ENCODE assay signal across 21 cellular contexts in genomic region chr2:99201959-99202678, GRCh38. TPM values are rescaled to one million over a fixed set of nuclear protein-coding genes. Genes with fewer than 3 reads are reported as not detected.
A peak's percentile ranks its signal among the peaks of the same experiment; 100 is the strongest.
DNase-seq lines count a peak whose midpoint lies in the region; ATAC-seq, FAIRE-seq and TF ChIP-seq lines count a peak whose summit lies in the region.
"Had no signal": no experiment of that assay in that cellular context is flagged by ENCODE, and none has a peak within 500 bp of the region (broad histone marks: within the 10 kb centered on the region; RNA-seq: fewer than 3 reads in every experiment).

No MANE protein-coding gene starts in this region.

- TF ChIP-seq CTCF in IMR-90 (conservative IDR thresholded peaks at IDR 0.05; ENCODE audit: low read depth, low read length) (no peak), endothelial cell (IDR thresholded peaks at IDR 0.05; ENCODE audit: unreplicated experiment) (peak; percentile 58)

- H3K27ac ChIP-seq in IMR-90 (ENCODE audit: insufficient read depth, low read length) (no peak overlapping the region), trophoblast cell (ENCODE audit: low read depth, low read length) (no peak overlapping the region)
- H3K27ac ChIP-seq: body of pancreas, sigmoid colon, tibial artery had no signal

- H3K4me1 ChIP-seq in IMR-90 (ENCODE audit: control insufficient read depth, insufficient read depth, low read length) (no peaks in the 10 kb centered on the region), trophoblast cell (ENCODE audit: control insufficient read depth in 1 of 2, insufficient read depth in 2 of 2, low read length in 2 of 2) (peaks cover 10 to 12% of the 10 kb centered on the region in 2 experiments)
- H3K4me1 ChIP-seq: body of pancreas, sigmoid colon, tibial artery had no signal

- peak overlapping the region; percentile 2 for H3K27ac Mint-ChIP-seq in activated CD4-positive, alpha-beta memory T cell treated with anti-CD3 and anti-CD28 coated beads for 36 hours
- no peak overlapping the region for H3K27ac Mint-ChIP-seq in activated CD4-positive, alpha-beta memory T cell treated with anti-CD3 and anti-CD28 coated beads, Interleukin-2, amount 10 ng/mL, durations not matched to agents 7 days and 5 days
- no peak overlapping the region for H3K27ac Mint-ChIP-seq in endothelial cell (ENCODE audit: unreplicated experiment)

- no peak overlapping the region for H4K12ac ChIP-seq in trophoblast cell (ENCODE audit: low read depth, low read length)

- H4K91ac ChIP-seq in IMR-90 (ENCODE audit: insufficient read depth, low read depth, low read length) (no peak overlapping the region), trophoblast cell (ENCODE audit: low read depth, low read length) (no peak overlapping the region)

- no peaks in the 10 kb centered on the region for H3K79me1 ChIP-seq in IMR-90 (ENCODE audit: low read depth in 1 of 2, low read length in 2 of 2)
- H3K79me1 ChIP-seq in trophoblast cell (ENCODE audit: low read length), result peaks cover 5% of the 10 kb centered on the region

- no peak overlapping the region for H3K4me3 ChIP-seq in IMR-90 (ENCODE audit: insufficient read depth, low read depth, low read length)
- H3K4me3 ChIP-seq in trophoblast cell (ENCODE audit: low read depth, low read length), result no peak overlapping the region
- H3K4me3 ChIP-seq: body of pancreas, lung, MG63, sigmoid colon, tibial artery had no signal

- H3K14ac ChIP-seq in IMR-90 (replicated peaks; ENCODE audit: low read depth, low read length) (no peak overlapping the region), trophoblast cell (ENCODE audit: low read length) (no peak overlapping the region)

- no peaks in the 10 kb centered on the region for H3K27me3 Mint-ChIP-seq in activated CD4-positive, alpha-beta memory T cell treated with anti-CD3 and anti-CD28 coated beads for 36 hours
- no peaks in the 10 kb centered on the region for H3K27me3 Mint-ChIP-seq in activated CD4-positive, alpha-beta memory T cell treated with anti-CD3 and anti-CD28 coated beads, Interleukin-2, amount 10 ng/mL, durations not matched to agents 7 days and 5 days
- H3K27me3 Mint-ChIP-seq in endothelial cell (ENCODE audit: unreplicated experiment), result peaks cover 2% of the 10 kb centered on the region

- no peak overlapping the region for H3K4me3 Mint-ChIP-seq in activated CD4-positive, alpha-beta memory T cell treated with anti-CD3 and anti-CD28 coated beads for 36 hours
- H3K4me3 Mint-ChIP-seq in activated CD4-positive, alpha-beta memory T cell treated with anti-CD3 and anti-CD28 coated beads, Interleukin-2, amount 10 ng/mL, durations not matched to agents 7 days and 5 days, result no peak overlapping the region
- peak overlapping the region; percentile 72 for H3K4me3 Mint-ChIP-seq in endothelial cell (ENCODE audit: unreplicated experiment)

- H2BK15ac ChIP-seq in IMR-90 (ENCODE audit: low read depth, low read length), result no peak overlapping the region

- POLR2A ChIA-PET in activated CD4-positive, alpha-beta memory T cell treated with anti-CD3 and anti-CD28 coated beads for 36 hours (lab: Charles Lee), result no interaction called here
- POLR2A ChIA-PET in activated CD4-positive, alpha-beta memory T cell treated with anti-CD3 and anti-CD28 coated beads, Interleukin-2, amount 10 ng/mL, durations not matched to agents 7 days and 5 days (lab: Charles Lee), result no interaction called here
- POLR2A ChIA-PET in IMR-90 (lab: Charles Lee; ENCODE audit: unreplicated experiment), result no interaction called here

- H2BK5ac ChIP-seq in IMR-90 (ENCODE audit: low read depth, low read length, poor library complexity, severe bottlenecking) (no peak overlapping the region), trophoblast cell (ENCODE audit: low read depth, low read length, poor library complexity) (no peak overlapping the region)

- no peak overlapping the region for H3K4ac ChIP-seq in IMR-90 (ENCODE audit: low read depth, low read length)
- no peak overlapping the region for H3K4ac ChIP-seq in trophoblast cell (ENCODE audit: low read depth, low read length)

- dilution Hi-C loops in IMR-90 (cut with HindIII; ENCODE audit: low sequenced_read_pairs, unreplicated experiment), result no loop called here

- H2BK120ac ChIP-seq in IMR-90 (ENCODE audit: low read depth, low read length), result no peak overlapping the region
- no peak overlapping the region for H2BK120ac ChIP-seq in trophoblast cell (ENCODE audit: insufficient read depth, low read length, poor library complexity)

- H3K4me2 ChIP-seq in IMR-90 (ENCODE audit: low read depth, low read length), result no peak overlapping the region
- no peak overlapping the region for H3K4me2 ChIP-seq in trophoblast cell (ENCODE audit: low read length)

- WGBS in IMR-90 (ENCODE audit: extremely low coverage in 2 of 2, insufficient read length in 1 of 2), 2 experiments, result 100% methylated on average over 1 of the region's 4 CpGs; no CpG with 5 or more reads in 1 of the 2 experiments
- no CpG with 5 or more reads among the region's 4 CpGs for WGBS in trophoblast cell (ENCODE audit: extremely low coverage, insufficient coverage, insufficient read length)

- peaks cover 2% of the 10 kb centered on the region; the same call in 1 of the 2 replicates for H3K9me1 ChIP-seq in IMR-90 (ENCODE audit: insufficient read depth, low read length)

- DNase-seq in activated CD4-positive, alpha-beta memory T cell treated with anti-CD3 and anti-CD28 coated beads for 36 hours, result no peak
- no peak for DNase-seq in activated CD4-positive, alpha-beta memory T cell treated with anti-CD3 and anti-CD28 coated beads, Interleukin-2, amount 10 ng/mL, durations not matched to agents 7 days and 5 days
- DNase-seq in IMR-90 (no peak), endothelial cell (ENCODE audit: low spot score) (no peak), trophoblast cell (no peak), urothelium cell line (ENCODE audit: low spot score) (no peak)
- DNase-seq in stimulated activated naive CD4-positive, alpha-beta T cell treated with Interleukin-2 at 50 U/mL for 16 hours (lab: John Stamatoyannopoulos, UW), result no peak
- no peak for DNase-seq in stimulated activated CD4-positive, alpha-beta T cell treated with anti-CD3 and anti-CD28 coated beads, Interleukin-2, amount 100 ng/mL, for 48 hours
- DNase-seq: 8988T; body of pancreas; HCEC 1CT; MG63; NCI-H187; NCI-H510A treated with DMSO at 0.1 percent for 48 hours; SHP77 treated with DMSO at 0.1 percent for 48 hours; sigmoid colon; stimulated activated CD8-positive, alpha-beta memory T cell treated with anti-CD3 and anti-CD28 coated beads, Interleukin-4, amount 100 ng/mL, for 48 hours; tibial artery had no signal

- peaks cover 6% of the 10 kb centered on the region; the same call in 1 of the 2 replicates for H3K36me3 ChIP-seq in IMR-90 (ENCODE audit: control insufficient read depth, insufficient read depth, low read length)
- peaks cover 0 to 3% of the 10 kb centered on the region in 2 experiments for H3K36me3 ChIP-seq in trophoblast cell (ENCODE audit: control insufficient read depth in 1 of 2, insufficient read depth in 2 of 2, low read length in 2 of 2)
- H3K36me3 ChIP-seq: MG63 had no signal

- H3K18ac ChIP-seq in IMR-90 (ENCODE audit: low read depth, low read length), result no peak overlapping the region
- H3K18ac ChIP-seq in trophoblast cell (ENCODE audit: low read length), result no peak overlapping the region

- no peak overlapping the region for H2BK20ac ChIP-seq in IMR-90 (ENCODE audit: low read depth, low read length)

- no peaks in the 10 kb centered on the region for H3K27me3 ChIP-seq in IMR-90 (ENCODE audit: control insufficient read depth, insufficient read depth, low read length)
- H3K27me3 ChIP-seq in trophoblast cell (ENCODE audit: insufficient read depth, low read length), result no peaks in the 10 kb centered on the region
- H3K27me3 ChIP-seq: body of pancreas, MG63, sigmoid colon, tibial artery had no signal

- no peaks in the 10 kb centered on the region for H3K4me1 Mint-ChIP-seq in activated CD4-positive, alpha-beta memory T cell treated with anti-CD3 and anti-CD28 coated beads for 36 hours (ENCODE audit: low read depth)
- H3K4me1 Mint-ChIP-seq in activated CD4-positive, alpha-beta memory T cell treated with anti-CD3 and anti-CD28 coated beads, Interleukin-2, amount 10 ng/mL, durations not matched to agents 7 days and 5 days, result no peaks in the 10 kb centered on the region
- no peaks in the 10 kb centered on the region for H3K4me1 Mint-ChIP-seq in endothelial cell (ENCODE audit: unreplicated experiment)

- no peak overlapping the region for H3K56ac ChIP-seq in IMR-90 (ENCODE audit: extremely low read depth, insufficient read depth, low read length)

- in situ Hi-C loops in IMR-90 (cut with MboI; ENCODE audit: low sequenced_read_pairs), result no loop called here

- TF ChIP-seq POLR2A in IMR-90 (IDR thresholded peaks at IDR 0.05; ENCODE audit: low read depth, low read length), result no peak

- H3K9me3 ChIP-seq in IMR-90 (ENCODE audit: control insufficient read depth, insufficient read depth, low read length) (no peaks in the 10 kb centered on the region), trophoblast cell (ENCODE audit: insufficient read depth, low read depth, low read length) (peaks cover 3% of the 10 kb centered on the region)
- H3K9me3 ChIP-seq: body of pancreas, MG63, sigmoid colon, tibial artery had no signal

- H4K8ac ChIP-seq in IMR-90 (ENCODE audit: low read depth in 2 of 2, low read length in 2 of 2), result no peak overlapping the region
- no peak overlapping the region for H4K8ac ChIP-seq in trophoblast cell (ENCODE audit: low read depth, low read length)

- FAIRE-seq in urothelium cell line (lab: Jason Lieb, UNC), result no peak
- FAIRE-seq: D721Med had no signal

- H2AFZ ChIP-seq in IMR-90 (replicated peaks; ENCODE audit: low read length, poor library complexity) (peak overlapping the region; percentile 45), trophoblast cell (ENCODE audit: insufficient read depth, low read length, poor library complexity) (no peak overlapping the region)

- H3K79me2 ChIP-seq in trophoblast cell (ENCODE audit: control insufficient read depth, insufficient read depth, low read length, poor library complexity), result no peaks in the 10 kb centered on the region

- no TSS peak for BruUV-seq in IMR-90 (replicated peaks; lab: Mats Ljungman, UMichigan)

- CTCF ChIA-PET in activated CD4-positive, alpha-beta memory T cell treated with anti-CD3 and anti-CD28 coated beads for 36 hours (lab: Charles Lee), result interaction anchor here (1.4 kb wide), 1 partner anchor 16 kb away, joined by 4 read pairs; no protein-coding TSS in a partner anchor
- CTCF ChIA-PET in activated CD4-positive, alpha-beta memory T cell treated with anti-CD3 and anti-CD28 coated beads, Interleukin-2, amount 10 ng/mL, durations not matched to agents 7 days and 5 days (lab: Charles Lee), result interaction anchor here (1.2 kb wide), 1 partner anchor 23 kb away, joined by 3 read pairs; no protein-coding TSS in a partner anchor
- CTCF ChIA-PET in IMR-90 (lab: Yijun Ruan, JAX), result interaction anchor here (0.6 kb wide), 1 partner anchor 12 kb away, joined by 3 read pairs; no protein-coding TSS in a partner anchor

- H2BK12ac ChIP-seq in trophoblast cell (ENCODE audit: low read length), result no peak overlapping the region

- ATAC-seq in IMR-90 (ENCODE audit: low read depth), result no peak
- ATAC-seq: body of pancreas had no signal

- H3K9ac ChIP-seq in IMR-90 (ENCODE audit: low read depth, low read length) (no peak overlapping the region), trophoblast cell (ENCODE audit: low read length) (no peak overlapping the region)

- H3K23ac ChIP-seq in IMR-90 (ENCODE audit: low read depth, low read length) (no peak overlapping the region), trophoblast cell (ENCODE audit: low read length) (peak overlapping the region; percentile 4)

- no peak overlapping the region for H2AK5ac ChIP-seq in IMR-90 (ENCODE audit: low read depth, low read length)
- no peak overlapping the region for H2AK5ac ChIP-seq in trophoblast cell (ENCODE audit: low read length)

- no peaks in the 10 kb centered on the region for H4K20me1 ChIP-seq in IMR-90 (ENCODE audit: insufficient read depth, low read length)

- intact Hi-C loops in activated CD4-positive, alpha-beta memory T cell treated with anti-CD3 and anti-CD28 coated beads for 36 hours (cut with micrococcal nuclease), result no loop called here
- intact Hi-C loops in IMR-90 (cut with micrococcal nuclease), result no loop called here

- peaks cover 4% of the 10 kb centered on the region for H3K9me3 Mint-ChIP-seq in activated CD4-positive, alpha-beta memory T cell treated with anti-CD3 and anti-CD28 coated beads for 36 hours
- H3K9me3 Mint-ChIP-seq in activated CD4-positive, alpha-beta memory T cell treated with anti-CD3 and anti-CD28 coated beads, Interleukin-2, amount 10 ng/mL, durations not matched to agents 7 days and 5 days, result peaks cover 5% of the 10 kb centered on the region
- H3K9me3 Mint-ChIP-seq in endothelial cell (ENCODE audit: unreplicated experiment), result no peaks in the 10 kb centered on the region

- H3K36me3 Mint-ChIP-seq in activated CD4-positive, alpha-beta memory T cell treated with anti-CD3 and anti-CD28 coated beads for 36 hours, result peaks cover 12% of the 10 kb centered on the region
- H3K36me3 Mint-ChIP-seq in activated CD4-positive, alpha-beta memory T cell treated with anti-CD3 and anti-CD28 coated beads, Interleukin-2, amount 10 ng/mL, durations not matched to agents 7 days and 5 days (ENCODE audit: low read depth), result peaks cover 8% of the 10 kb centered on the region
- peaks cover 19% of the 10 kb centered on the region for H3K36me3 Mint-ChIP-seq in endothelial cell (ENCODE audit: low read depth, unreplicated experiment)

- TF ChIP-seq RAD21 in IMR-90 (IDR thresholded peaks at IDR 0.05; ENCODE audit: low read length), result no peak

- peak overlapping the region; percentile 31 for H2AK9ac ChIP-seq in IMR-90 (replicated peaks; ENCODE audit: low read depth, low read length, poor library complexity)

- H4K5ac ChIP-seq in IMR-90 (ENCODE audit: low read depth, low read length), result no peak overlapping the region

RNA-seq across cellular contexts. Expression of gene MRPL30, which starts 21.1 kb away (rescaled TPM):
- total RNA-seq in activated CD4-positive, alpha-beta memory T cell treated with anti-CD3 and anti-CD28 coated beads for 36 hours, result 10 to 100 TPM; 30.3 to 30.8 TPM
- total RNA-seq in activated CD4-positive, alpha-beta memory T cell treated with anti-CD3 and anti-CD28 coated beads, Interleukin-2, amount 10 ng/mL, durations not matched to agents 7 days and 5 days, result 10 to 100 TPM; 21.1 to 22.2 TPM
- total RNA-seq in IMR-90 (2012; rRNA removed), result 34.8 and 39.2 TPM in 2 replicates
- polyA plus RNA-seq in IMR-90 (2012; rRNA removed), result 14.9 and 18.7 TPM in 2 replicates
- polyA plus RNA-seq in IMR-90 (2012; cell fraction: cytosol; rRNA removed), result 4.5 and 5.9 TPM in 2 replicates
- 1.6 and 7.5 TPM in 2 replicates for polyA plus RNA-seq in IMR-90 (2012; cell fraction: nucleus; rRNA removed; ENCODE audit: low replicate concordance)
- total RNA-seq in endothelial cell (ENCODE audit: unreplicated experiment), result 25.9 TPM
- polyA plus RNA-seq in trophoblast cell (2013), result 22.7 and 23.6 TPM in 2 replicates

RNA-seq across cellular contexts. Expression of gene MITD1, which starts 21.3 kb away (rescaled TPM):
- total RNA-seq in activated CD4-positive, alpha-beta memory T cell treated with anti-CD3 and anti-CD28 coated beads for 36 hours, result 10 to 100 TPM; 67.4 to 75.5 TPM
- 10 to 100 TPM; 63.3 to 67.3 TPM for total RNA-seq in activated CD4-positive, alpha-beta memory T cell treated with anti-CD3 and anti-CD28 coated beads, Interleukin-2, amount 10 ng/mL, durations not matched to agents 7 days and 5 days
- total RNA-seq in IMR-90 (2012; rRNA removed) (4.3 and 19.4 TPM in 2 replicates), endothelial cell (ENCODE audit: unreplicated experiment) (23.3 TPM)
- 14.5 and 18.7 TPM in 2 replicates for polyA plus RNA-seq in IMR-90 (2012; rRNA removed)
- polyA plus RNA-seq in IMR-90 (2012; cell fraction: cytosol; rRNA removed), result 1.5 and 3.1 TPM in 2 replicates
- polyA plus RNA-seq in IMR-90 (2012; cell fraction: nucleus; rRNA removed; ENCODE audit: low replicate concordance), result 2.9 and 19.8 TPM in 2 replicates
- 50.1 and 50.5 TPM in 2 replicates for polyA plus RNA-seq in trophoblast cell (2013)

RNA-seq across cellular contexts. Expression of gene LIPT1, which starts 47.4 kb away (rescaled TPM):
- 1 to 10 TPM; 3.3 to 4.6 TPM for total RNA-seq in activated CD4-positive, alpha-beta memory T cell treated with anti-CD3 and anti-CD28 coated beads for 36 hours
- 1 to 10 TPM; 6.7 to 7.3 TPM for total RNA-seq in activated CD4-positive, alpha-beta memory T cell treated with anti-CD3 and anti-CD28 coated beads, Interleukin-2, amount 10 ng/mL, durations not matched to agents 7 days and 5 days
- 3.2 and 4.2 TPM in 2 replicates for total RNA-seq in IMR-90 (2012; rRNA removed)
- polyA plus RNA-seq in IMR-90 (2012; rRNA removed), result 2.6 and 3.5 TPM in 2 replicates
- 0.78 and 1.0 TPM in 2 replicates for polyA plus RNA-seq in IMR-90 (2012; cell fraction: cytosol; rRNA removed)
- polyA plus RNA-seq in IMR-90 (2012; cell fraction: nucleus; rRNA removed; ENCODE audit: low replicate concordance), result 3.6 and 8.5 TPM in 2 replicates
- total RNA-seq in endothelial cell (ENCODE audit: unreplicated experiment), result 6.9 TPM
- polyA plus RNA-seq in trophoblast cell (2013), result 3.7 TPM in 2 replicates

RNA-seq across cellular contexts. Expression of gene TSGA10, which starts 47.4 kb away (rescaled TPM):
- total RNA-seq in activated CD4-positive, alpha-beta memory T cell treated with anti-CD3 and anti-CD28 coated beads for 36 hours, result 1 to 10 TPM; 6.3 to 7.0 TPM
- total RNA-seq in activated CD4-positive, alpha-beta memory T cell treated with anti-CD3 and anti-CD28 coated beads, Interleukin-2, amount 10 ng/mL, durations not matched to agents 7 days and 5 days, result 1 to 10 TPM; 3.7 to 5.4 TPM
- total RNA-seq in IMR-90 (2012; rRNA removed), result 0.54 and 1.1 TPM in 2 replicates
- polyA plus RNA-seq in IMR-90 (2012; rRNA removed), result 0.22 and 0.32 TPM in 2 replicates
- polyA plus RNA-seq in IMR-90 (2012; cell fraction: cytosol; rRNA removed), result 0.03 TPM in 2 replicates
- 0.11 and 0.66 TPM in 2 replicates for polyA plus RNA-seq in IMR-90 (2012; cell fraction: nucleus; rRNA removed; ENCODE audit: low replicate concordance)
- total RNA-seq in endothelial cell (ENCODE audit: unreplicated experiment), result 4.2 TPM
- polyA plus RNA-seq in trophoblast cell (2013), result 5.1 and 6.5 TPM in 2 replicates

RNA-seq across cellular contexts. Expression of gene LYG2, which starts 53.3 kb away (rescaled TPM):
- not detected for total RNA-seq in activated CD4-positive, alpha-beta memory T cell treated with anti-CD3 and anti-CD28 coated beads for 36 hours
- total RNA-seq in activated CD4-positive, alpha-beta memory T cell treated with anti-CD3 and anti-CD28 coated beads, Interleukin-2, amount 10 ng/mL, durations not matched to agents 7 days and 5 days, result not detected
- not detected in 2 replicates for total RNA-seq in IMR-90 (2012; rRNA removed)
- not detected in 2 replicates for polyA plus RNA-seq in IMR-90 (2012; rRNA removed)
- not detected in 2 replicates for polyA plus RNA-seq in IMR-90 (2012; cell fraction: cytosol; rRNA removed)
- not detected in 2 replicates for polyA plus RNA-seq in IMR-90 (2012; cell fraction: nucleus; rRNA removed; ENCODE audit: low replicate concordance)
- total RNA-seq in endothelial cell (ENCODE audit: unreplicated experiment), result 1.7 TPM
- polyA plus RNA-seq in trophoblast cell (2013), result 0.07 TPM in 1 of 2 replicates, not detected in the other
- total RNA-seq: body of pancreas, dermis microvascular lymphatic vessel endothelial cell, lung, sigmoid colon had no signal
- polyA plus RNA-seq: lung, sigmoid colon had no signal
